Comparison of ENCODE assay signal across 19 cellular contexts in genomic region chr20:40173877-40174276, GRCh38.
DNase-seq lines count a peak whose midpoint lies in the region; ATAC-seq and TF ChIP-seq lines count a peak whose summit lies in the region.
"Had no signal": no experiment of that assay in that cellular context is flagged by ENCODE, and none has a peak within 500 bp of the region (broad histone marks: within the 10 kb centered on the region; RNA-seq: fewer than 3 reads in every experiment).

No MANE protein-coding gene starts in this region.

- no peaks in the 10 kb centered on the region for H4K20me1 ChIP-seq in GM23338 (replicated peaks; ENCODE audit: insufficient read depth)
- no peaks in the 10 kb centered on the region for H4K20me1 ChIP-seq in smooth muscle cell (ENCODE audit: low read depth)
- no peaks in the 10 kb centered on the region for H4K20me1 ChIP-seq in GM23248 (ENCODE audit: insufficient read depth)

- H3K9ac ChIP-seq in smooth muscle cell (ENCODE audit: low read depth) (no peak overlapping the region), GM23248 (no peak overlapping the region)
- H3K9ac ChIP-seq: SK-N-SH had no signal

- H3K9me2 ChIP-seq in GM23338 (ENCODE audit: insufficient read depth) (peaks cover 7% of the 10 kb centered on the region; the same call in 1 of the 2 replicates), GM23248 (ENCODE audit: insufficient read depth) (no peaks in the 10 kb centered on the region)
- H3K9me2 ChIP-seq: SK-N-SH had no signal

- no peak overlapping the region for H2AFZ ChIP-seq in GM23338
- H2AFZ ChIP-seq in smooth muscle cell (ENCODE audit: low read depth): no peak overlapping the region
- no peak overlapping the region for H2AFZ ChIP-seq in GM23248

- no peak overlapping the region for H3K4me3 ChIP-seq in GM23338
- no peak overlapping the region for H3K4me3 ChIP-seq in smooth muscle cell
- H3K4me3 ChIP-seq in GM23248: no peak overlapping the region
- H3K4me3 ChIP-seq: GM12878 had no signal

- H3K4me2 ChIP-seq in GM23338 (no peak overlapping the region; the same call in 1 of the 2 replicates), smooth muscle cell (peak overlapping the region; percentile 32), GM23248 (ENCODE audit: unreplicated experiment) (no peak overlapping the region)
- H3K4me2 ChIP-seq: SK-N-SH had no signal

- H3K27ac ChIP-seq in GM23338 (ENCODE audit: low read depth) (no peak overlapping the region), smooth muscle cell (ENCODE audit: low read depth) (no peak overlapping the region), GM23248 (no peak overlapping the region)

- H3K4me1 Mint-ChIP-seq in GM23338: peaks cover 21% of the 10 kb centered on the region
- no peaks in the 10 kb centered on the region for H3K4me1 Mint-ChIP-seq in activated T-cell treated with anti-CD3 and anti-CD28 coated beads, Interleukin-2, amount 50 U/mL, for 4 hours (ENCODE audit: low read depth)

- H3K36me3 Mint-ChIP-seq in GM23338 (ENCODE audit: low read depth): no peaks in the 10 kb centered on the region
- H3K36me3 Mint-ChIP-seq in activated T-cell treated with anti-CD3 and anti-CD28 coated beads, Interleukin-2, amount 50 U/mL, for 4 hours (ENCODE audit: insufficient read depth): no peaks in the 10 kb centered on the region

- no peak for ATAC-seq in GM23338
- no peak for ATAC-seq in activated T-cell treated with anti-CD3 and anti-CD28 coated beads, Interleukin-2, amount 50 U/mL, for 4 hours
- ATAC-seq: GM12878, HCT116 had no signal

- H3K27me3 ChIP-seq in GM23338 (ENCODE audit: insufficient read depth) (no peaks in the 10 kb centered on the region), smooth muscle cell (ENCODE audit: low read depth) (no peaks in the 10 kb centered on the region), GM23248 (replicated peaks; ENCODE audit: insufficient read depth) (no peaks in the 10 kb centered on the region)

- H3K9me3 Mint-ChIP-seq in GM23338: no peaks in the 10 kb centered on the region
- no peaks in the 10 kb centered on the region for H3K9me3 Mint-ChIP-seq in activated T-cell treated with anti-CD3 and anti-CD28 coated beads, Interleukin-2, amount 50 U/mL, for 4 hours
- H3K9me3 Mint-ChIP-seq: CD4-positive, alpha-beta T cell had no signal

- H3F3A ChIP-seq in GM23338 (replicated peaks; ENCODE audit: low read depth) (no peaks in the 10 kb centered on the region), smooth muscle cell (ENCODE audit: low read depth) (no peaks in the 10 kb centered on the region), GM23248 (ENCODE audit: insufficient read depth) (no peaks in the 10 kb centered on the region)

- DNase-seq in GM23338 (ENCODE audit: low spot score) (no peak), RPMI7951 (ENCODE audit: low read depth) (peak; percentile 47), islet precursor cell (peak; percentile 86), smooth muscle cell (lab: John Stamatoyannopoulos, UW; ENCODE audit: unreplicated experiment) (no peak), GM23248 (no peak), H4 (ENCODE audit: low spot score) (no peak)
- no peak for DNase-seq in activated T-cell treated with anti-CD3 and anti-CD28 coated beads, Interleukin-2, amount 50 U/mL, for 4 hours
- DNase-seq: CD4-positive, alpha-beta T cell; COR-L47; DMS79; Karpas-422; NCI-H1694; NCI-H446 treated with DMSO at 0.1 percent for 48 hours; NCI-H526 treated with DMSO at 0.1 percent for 48 hours; RPMI8226; SHP77; SK-N-SH had no signal

- H3K27me3 Mint-ChIP-seq in GM23338 (ENCODE audit: insufficient read depth, low read depth, poor library complexity): no peaks in the 10 kb centered on the region
- H3K27me3 Mint-ChIP-seq in activated T-cell treated with anti-CD3 and anti-CD28 coated beads, Interleukin-2, amount 50 U/mL, for 4 hours (ENCODE audit: low read depth): peaks cover 3% of the 10 kb centered on the region

- H3K4me1 ChIP-seq in GM23338 (ENCODE audit: insufficient read depth) (peaks cover 15% of the 10 kb centered on the region), smooth muscle cell (ENCODE audit: low read depth) (peaks cover 10% of the 10 kb centered on the region), GM23248 (ENCODE audit: insufficient read depth) (no peaks in the 10 kb centered on the region)

- H3K79me2 ChIP-seq in GM23338 (replicated peaks; ENCODE audit: insufficient read depth): no peaks in the 10 kb centered on the region
- H3K79me2 ChIP-seq in smooth muscle cell (ENCODE audit: low read depth): no peaks in the 10 kb centered on the region
- H3K79me2 ChIP-seq in GM23248 (ENCODE audit: insufficient read depth): no peaks in the 10 kb centered on the region

- TF ChIP-seq CTCF in GM23338 (conservative IDR thresholded peaks at IDR 0.05; ENCODE audit: low read depth in 2 of 2) (no peak), smooth muscle cell (IDR thresholded peaks at IDR 0.05; ENCODE audit: borderline replicate concordance, insufficient read depth, poor library complexity, severe bottlenecking) (no peak)

- in situ Hi-C loops in GM23248 (cut with MboI): no loop called here

- no peak overlapping the region for H3K4me3 Mint-ChIP-seq in GM23338
- no peak overlapping the region for H3K4me3 Mint-ChIP-seq in activated T-cell treated with anti-CD3 and anti-CD28 coated beads, Interleukin-2, amount 50 U/mL, for 4 hours
- H3K4me3 Mint-ChIP-seq: CD4-positive, alpha-beta T cell had no signal

- peak overlapping the region; percentile 57; the same call in 1 of the 2 replicates for H3K27ac Mint-ChIP-seq in GM23338
- H3K27ac Mint-ChIP-seq: CD4-positive, alpha-beta T cell had no signal

- no peaks in the 10 kb centered on the region for H3K36me3 ChIP-seq in GM23338 (ENCODE audit: insufficient read depth)
- H3K36me3 ChIP-seq in smooth muscle cell (ENCODE audit: low read depth): no peaks in the 10 kb centered on the region
- H3K36me3 ChIP-seq in GM23248 (ENCODE audit: low read depth): no peaks in the 10 kb centered on the region

- 37% methylated on average over 6 of the region's 6 CpGs for WGBS in smooth muscle cell (ENCODE audit: low lambda C conversion rate)
- WGBS in GM23248 (ENCODE audit: low coverage in 1 of 2, low lambda C conversion rate in 2 of 2, missing lambda C conversion rate in 2 of 2), 2 experiments: 60 to 71% methylated on average over 6 of the region's 6 CpGs

- H3K9me3 ChIP-seq in smooth muscle cell (replicated peaks; ENCODE audit: low read depth) (no peaks in the 10 kb centered on the region), GM23248 (ENCODE audit: low read depth) (no peaks in the 10 kb centered on the region)
- H3K9me3 ChIP-seq: SK-N-SH had no signal

TF ChIP-seq in GM23338, 12 proteins besides CTCF, POLR2A, EP300 and RAD21:
- TF ChIP-seq ZNF114 (CRISPR knock-in tag; IDR thresholded peaks at IDR 0.05): no peak

Comparison
In these comparisons a context has a peak if more than half of its experiments do, and no peak if none do; other contexts are left out.
1. DNase-seq: peak in RPMI7951 (single experiment) and islet precursor cell (single experiment); none in GM23338 (single experiment), smooth muscle cell (single experiment), GM23248 (single experiment), activated T-cell treated with anti-CD3 and anti-CD28 coated beads, Interleukin-2, amount 50 U/mL, for 4 hours (single experiment) and H4 (single experiment).